In the genomic region with DNA sequence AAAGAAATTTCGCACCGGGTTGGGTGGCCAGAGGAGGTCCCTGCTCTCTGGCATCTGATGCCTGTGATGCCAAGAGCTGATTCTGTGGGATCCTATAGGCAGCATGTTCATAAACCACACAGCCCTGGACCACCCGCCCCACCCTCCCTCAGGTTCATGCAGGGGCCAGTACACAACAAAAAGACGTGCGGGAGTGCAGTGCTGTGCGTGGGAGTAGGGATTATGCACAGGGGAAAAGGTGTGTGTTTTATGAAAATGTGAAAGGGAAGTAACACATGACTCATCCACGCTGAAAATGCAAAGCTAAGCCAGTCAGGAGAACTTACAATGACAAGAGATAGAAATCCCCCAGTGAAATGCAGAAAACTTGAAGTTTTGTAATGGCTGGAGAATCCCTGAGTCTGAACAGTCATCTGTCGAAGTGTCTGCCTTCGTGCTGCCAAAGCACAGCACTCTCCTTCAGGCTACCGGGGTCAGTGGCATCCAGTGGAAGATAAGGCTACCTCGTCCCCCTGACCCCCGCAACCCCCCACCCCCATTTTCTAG, we compare ENCODE assay signal across 8 cellular contexts. TPM values are rescaled to one million over a fixed set of nuclear protein-coding genes. Genes with fewer than 3 reads are reported as not detected.
DNase-seq lines count a peak whose midpoint lies in the region; ATAC-seq and TF ChIP-seq lines count a peak whose summit lies in the region.

No MANE protein-coding gene starts in this region.

- H3K27ac Mint-ChIP-seq in MCF 10A (ENCODE audit: low read depth, unreplicated experiment), result peak overlapping the region; percentile 1

- H3K36me3 ChIP-seq in testis (ENCODE audit: low read depth, missing control alignments), result no peaks in the 10 kb centered on the region

- no peaks in the 10 kb centered on the region for H3K9me3 ChIP-seq in testis

- intact Hi-C loops in MCF 10A (cut with micrococcal nuclease), result no loop called here
- intact Hi-C loops in testis (cut with DNase I; ENCODE audit: low total_unique reads), result no loop called here

- TF ChIP-seq CTCF in GM13976 (IDR thresholded peaks at IDR 0.05; ENCODE audit: borderline replicate concordance, control extremely low read depth, extremely low read depth, insufficient read depth, missing control alignments) (no peak), MCF 10A (IDR thresholded peaks at IDR 0.05; ENCODE audit: unreplicated experiment) (no peak), testis (IDR thresholded peaks at IDR 0.05) (no peak)

- no TSS peak for BruUV-seq in MCF 10A (replicated peaks; lab: Mats Ljungman, UMichigan)

- peak; percentile 76 for DNase-seq in GM13976 (ENCODE audit: low spot score)
- DNase-seq in MCF 10A (ENCODE audit: unreplicated experiment), result peak; percentile 74
- DNase-seq in lung microvascular endothelial cell (ENCODE audit: low read depth in 2 of 2), result peak; percentile 31 to 88
- DNase-seq in testis, result peak; percentile 34
- DNase-seq in OCI-M1 (lab: John Stamatoyannopoulos, UW), result no peak
- DNase-seq in DMS79 (lab: John Stamatoyannopoulos, UW), result no peak

- in situ Hi-C loops in GM13976 (cut with MboI; ENCODE audit: low sequenced_read_pairs, unreplicated experiment), result loop anchor here (10.0 kb wide), 2 partner anchors 155 to 295 kb away; no protein-coding TSS in a partner anchor

- H3K4me3 Mint-ChIP-seq in MCF 10A (ENCODE audit: unreplicated experiment), result peak overlapping the region; percentile 76

- 17 to 18% methylated on average over 8 to 12 of the region's 12 CpGs for WGBS in testis, 2 donors

- no peaks in the 10 kb centered on the region for H3K9me3 Mint-ChIP-seq in MCF 10A (ENCODE audit: unreplicated experiment)

- peaks cover 22% of the 10 kb centered on the region for H3K4me1 Mint-ChIP-seq in MCF 10A (ENCODE audit: insufficient read depth, unreplicated experiment)

- H3K27ac ChIP-seq in testis, result peak overlapping the region in 1 of 2 donors; percentile 85

- CTCF ChIA-PET in MCF 10A (lab: Yijun Ruan, JAX), result interaction anchor here (0.5 to 1.4 kb wide), 17 partner anchors 14 to 309 kb away, joined by 3 to 5 read pairs (median 3); no protein-coding TSS in a partner anchor

- H3K4me1 ChIP-seq in testis, result peaks cover 30% of the 10 kb centered on the region

- TF ChIP-seq POLR2A in testis (IDR thresholded peaks at IDR 0.05), result no peak

- TF ChIP-seq RAD21 in Ishikawa (IDR thresholded peaks at IDR 0.05; ENCODE audit: low read depth), result no peak

- H3K36me3 Mint-ChIP-seq in MCF 10A (ENCODE audit: insufficient read depth, unreplicated experiment), result no peaks in the 10 kb centered on the region

- no peaks in the 10 kb centered on the region for H3K27me3 Mint-ChIP-seq in MCF 10A (ENCODE audit: insufficient read depth, unreplicated experiment)

- peak overlapping the region; percentile 55 to 62 for H3K4me3 ChIP-seq in testis

- TF ChIP-seq EP300 in Ishikawa (IDR thresholded peaks at IDR 0.05; ENCODE audit: borderline replicate concordance), result no peak

- peak; percentile 51 for ATAC-seq in GM21786 (IDR thresholded peaks at IDR 0.05; ENCODE audit: unreplicated experiment)

- no peaks in the 10 kb centered on the region for H3K27me3 ChIP-seq in testis

- POLR2A ChIA-PET in MCF 10A (lab: Yijun Ruan, JAX), result interaction anchor here (0.6 to 3.0 kb wide), 18 partner anchors 10 to 512 kb away, joined by 3 to 29 read pairs (median 5); no protein-coding TSS in a partner anchor

TF ChIP-seq in Ishikawa, 13 proteins besides CTCF, POLR2A, EP300 and RAD21:
- TF ChIP-seq ZBTB7A (IDR thresholded peaks at IDR 0.05; ENCODE audit: low read depth) (0 out of 2 replicates have a peak, but pooled peaks have one; percentile 28), NFIC (IDR thresholded peaks at IDR 0.05) (no peak)
TF ChIP-seq in Ishikawa: peak in this region for 1.

RNA-seq across cellular contexts. Expression of a gene that starts 1.1 kb away (rescaled TPM):
- total RNA-seq in MCF 10A (2022), result 48.3 and 48.7 TPM in 2 replicates
- total RNA-seq in lung microvascular endothelial cell, result 2.8 and 8.5 TPM in 2 replicates
- 100 to 1,000 TPM; 134 to 197 TPM for total RNA-seq in testis
- polyA plus RNA-seq in testis (ENCODE audit: insufficient read depth, low read depth, low replicate concordance), result 40.0 TPM

Comparison
In these comparisons a context has a peak if more than half of its experiments do, and no peak if none do; other contexts are left out.
1. DNase-seq: peak in GM13976 (single experiment), MCF 10A (single experiment), lung microvascular endothelial cell (2 of 2) and testis (single experiment); none in OCI-M1 (single experiment) and DMS79 (single experiment).